20 cellular contexts compared by ENCODE assay signal in the genomic region with DNA sequence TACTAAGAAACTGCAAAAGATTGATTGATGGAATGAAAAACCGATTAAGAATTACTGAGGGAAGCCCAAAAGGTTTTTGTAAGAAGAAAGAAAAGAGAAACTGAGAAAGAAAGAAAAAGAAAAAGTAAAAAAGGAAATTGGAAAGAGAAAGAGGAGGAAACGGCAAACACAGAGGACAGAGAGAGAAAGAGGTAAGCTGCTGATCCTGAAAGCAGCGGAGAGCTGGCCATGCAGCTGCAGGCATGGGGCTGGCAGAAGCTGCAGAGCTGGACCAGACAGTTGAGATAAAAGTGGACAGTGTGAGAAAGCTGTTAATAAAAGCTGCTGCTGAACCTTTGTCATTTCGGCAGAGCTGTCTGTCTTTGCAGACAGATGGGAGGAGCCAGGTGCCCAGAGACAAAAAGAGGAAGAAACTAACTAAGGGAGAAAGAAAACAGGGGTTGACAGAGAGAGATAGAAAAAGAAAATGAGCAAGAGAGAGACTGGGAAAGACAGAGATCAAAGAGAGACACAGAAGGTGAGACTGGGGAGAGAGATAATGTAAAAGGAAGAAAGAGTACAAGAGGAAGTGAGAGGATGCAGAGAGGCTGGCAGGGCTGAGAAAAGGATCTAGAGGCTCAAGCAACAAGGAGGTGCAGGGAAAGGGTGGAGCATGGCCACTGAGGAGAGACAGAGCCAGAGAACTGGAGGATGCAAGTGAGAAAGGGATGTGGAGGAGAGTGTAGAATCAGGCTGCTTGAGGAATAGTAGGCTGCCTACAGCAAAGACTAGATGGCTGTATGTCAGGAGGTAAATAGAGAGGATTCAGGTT.
DNase-seq lines count a peak whose midpoint lies in the region; ATAC-seq, FAIRE-seq and TF ChIP-seq lines count a peak whose summit lies in the region.
"Had no signal": no experiment of that assay in that cellular context is flagged by ENCODE, and none has a peak within 500 bp of the region (broad histone marks: within the 10 kb centered on the region; RNA-seq: fewer than 3 reads in every experiment).

No MANE protein-coding gene starts in this region.

- no peak overlapping the region for H3K4me3 ChIP-seq in HAP-1
- H3K4me3 ChIP-seq in SJCRH30 = no peak overlapping the region
- H3K4me3 ChIP-seq: adrenal gland, esophagus muscularis mucosa, GM12878, left ventricle myocardium inferior, PC-9 had no signal

- in situ Hi-C loops in HAP-1 (cut with MboI; ENCODE audit: low sequenced_read_pairs) = no loop called here

- H3K27me3 ChIP-seq in HAP-1 (ENCODE audit: low read depth) (no peaks in the 10 kb centered on the region), SJCRH30 (no peaks in the 10 kb centered on the region)
- H3K27me3 ChIP-seq: adrenal gland, esophagus muscularis mucosa had no signal

- H3K27ac ChIP-seq in SJCRH30 = no peak overlapping the region
- H3K27ac ChIP-seq: adrenal gland, esophagus muscularis mucosa, left ventricle myocardium inferior, PC-9 had no signal

- no peaks in the 10 kb centered on the region for H3K9me3 Mint-ChIP-seq in stimulated activated naive CD8-positive, alpha-beta T cell treated with anti-CD3 and anti-CD28 coated beads, Interleukin-15, Interleukin-2, amounts not matched to agents 100 ng/mL and 50 ng/mL, for 24 hours
- H3K9me3 Mint-ChIP-seq in activated naive CD8-positive, alpha-beta T cell (ENCODE audit: low read depth) = peaks cover 4% of the 10 kb centered on the region
- H3K9me3 Mint-ChIP-seq: natural killer cell treated with Interleukin-12 subunit alpha and Interleukin-12 subunit beta and Interleukin-15 and Interleukin-18, amount 100 ng/mL, for 72 hours had no signal

- no peak for TF ChIP-seq POLR2A in GM12892 (IDR thresholded peaks at IDR 0.05; ENCODE audit: low read depth, low read length)

- peaks cover under 1% of the 10 kb centered on the region for H3K27me3 Mint-ChIP-seq in stimulated activated naive CD8-positive, alpha-beta T cell treated with anti-CD3 and anti-CD28 coated beads, Interleukin-15, Interleukin-2, amounts not matched to agents 100 ng/mL and 50 ng/mL, for 24 hours
- peaks cover 1% of the 10 kb centered on the region for H3K27me3 Mint-ChIP-seq in activated naive CD8-positive, alpha-beta T cell

- H3K4me1 ChIP-seq in HAP-1 (no peaks in the 10 kb centered on the region), SJCRH30 (no peaks in the 10 kb centered on the region)
- H3K4me1 ChIP-seq: adrenal gland, esophagus muscularis mucosa, left ventricle myocardium inferior had no signal

- peak overlapping the region; percentile 27 for H3K4me3 Mint-ChIP-seq in stimulated activated naive CD8-positive, alpha-beta T cell treated with anti-CD3 and anti-CD28 coated beads, Interleukin-15, Interleukin-2, amounts not matched to agents 100 ng/mL and 50 ng/mL, for 24 hours
- peak overlapping the region; percentile 41 for H3K4me3 Mint-ChIP-seq in activated naive CD8-positive, alpha-beta T cell
- H3K4me3 Mint-ChIP-seq: natural killer cell treated with Interleukin-12 subunit alpha and Interleukin-12 subunit beta and Interleukin-15 and Interleukin-18, amount 100 ng/mL, for 72 hours had no signal

- peak overlapping the region; percentile 29 for H3K27ac Mint-ChIP-seq in stimulated activated naive CD8-positive, alpha-beta T cell treated with anti-CD3 and anti-CD28 coated beads, Interleukin-15, Interleukin-2, amounts not matched to agents 100 ng/mL and 50 ng/mL, for 24 hours
- H3K27ac Mint-ChIP-seq in activated naive CD8-positive, alpha-beta T cell = peak overlapping the region; percentile 11
- H3K27ac Mint-ChIP-seq: natural killer cell treated with Interleukin-12 subunit alpha and Interleukin-12 subunit beta and Interleukin-15 and Interleukin-18, amount 100 ng/mL, for 72 hours had no signal

- no peaks in the 10 kb centered on the region for H3K9me3 ChIP-seq in HAP-1
- no peaks in the 10 kb centered on the region for H3K9me3 ChIP-seq in SJCRH30 (replicated peaks)
- H3K9me3 ChIP-seq: adrenal gland, left ventricle myocardium inferior had no signal

- DNase-seq in stimulated activated naive CD8-positive, alpha-beta T cell treated with anti-CD3 and anti-CD28 coated beads, Interleukin-15, Interleukin-2, amounts not matched to agents 100 U/mL and 50 U/mL, for 24 hours = no peak
- DNase-seq in Kasumi-1 (lab: John Stamatoyannopoulos, UW) (peak; percentile 39 to 49), HAP-1 (ENCODE audit: low spot score in 2 of 2) (no peak), SHP77 treated with DMSO at 0.1 percent for 48 hours (lab: John Stamatoyannopoulos, UW) (no peak), SJCRH30 (no peak), GM12892 (ENCODE audit: insufficient read length) (no peak)
- DNase-seq: adrenal gland; DND-41; hippocampal formation; left ventricle myocardium inferior; NCI-H2171 treated with DMSO at 0.1 percent for 48 hours; PC-9; stimulated activated naive CD4-positive, alpha-beta T cell treated with Interleukin-2 at 50 U/mL for 16 hours; T1000 had no signal

- FAIRE-seq in GM12892 (lab: Jason Lieb, UNC) = no peak
- FAIRE-seq: colon, GM12878 had no signal

- H3K36me3 ChIP-seq in HAP-1 (replicated peaks) (no peaks in the 10 kb centered on the region), SJCRH30 (no peaks in the 10 kb centered on the region)
- H3K36me3 ChIP-seq: adrenal gland, esophagus muscularis mucosa, left ventricle myocardium inferior had no signal

- no peaks in the 10 kb centered on the region for H3K36me3 Mint-ChIP-seq in stimulated activated naive CD8-positive, alpha-beta T cell treated with anti-CD3 and anti-CD28 coated beads, Interleukin-15, Interleukin-2, amounts not matched to agents 100 ng/mL and 50 ng/mL, for 24 hours (ENCODE audit: low read depth)
- H3K36me3 Mint-ChIP-seq in activated naive CD8-positive, alpha-beta T cell = no peaks in the 10 kb centered on the region
- H3K36me3 Mint-ChIP-seq: natural killer cell treated with Interleukin-12 subunit alpha and Interleukin-12 subunit beta and Interleukin-15 and Interleukin-18, amount 100 ng/mL, for 72 hours had no signal

- H3K4me1 Mint-ChIP-seq in stimulated activated naive CD8-positive, alpha-beta T cell treated with anti-CD3 and anti-CD28 coated beads, Interleukin-15, Interleukin-2, amounts not matched to agents 100 ng/mL and 50 ng/mL, for 24 hours (ENCODE audit: low read depth) = peaks cover 9% of the 10 kb centered on the region
- H3K4me1 Mint-ChIP-seq in activated naive CD8-positive, alpha-beta T cell (ENCODE audit: low read depth) = peaks cover 10% of the 10 kb centered on the region

- no peak for ATAC-seq in stimulated activated naive CD8-positive, alpha-beta T cell treated with anti-CD3 and anti-CD28 coated beads, Interleukin-15, Interleukin-2, amounts not matched to agents 100 U/mL and 50 U/mL, for 24 hours
- ATAC-seq: GM12878 had no signal

Comparison
In these comparisons a context has a peak if more than half of its experiments do, and no peak if none do; other contexts are left out.
1. DNase-seq: peak in Kasumi-1 (2 of 2); none in stimulated activated naive CD8-positive, alpha-beta T cell treated with anti-CD3 and anti-CD28 coated beads, Interleukin-15, Interleukin-2, amounts not matched to agents 100 U/mL and 50 U/mL, for 24 hours (single experiment), HAP-1 (0 of 2), SHP77 treated with DMSO at 0.1 percent for 48 hours (single experiment), SJCRH30 (0 of 2) and GM12892 (single experiment).